In the genomic region with DNA sequence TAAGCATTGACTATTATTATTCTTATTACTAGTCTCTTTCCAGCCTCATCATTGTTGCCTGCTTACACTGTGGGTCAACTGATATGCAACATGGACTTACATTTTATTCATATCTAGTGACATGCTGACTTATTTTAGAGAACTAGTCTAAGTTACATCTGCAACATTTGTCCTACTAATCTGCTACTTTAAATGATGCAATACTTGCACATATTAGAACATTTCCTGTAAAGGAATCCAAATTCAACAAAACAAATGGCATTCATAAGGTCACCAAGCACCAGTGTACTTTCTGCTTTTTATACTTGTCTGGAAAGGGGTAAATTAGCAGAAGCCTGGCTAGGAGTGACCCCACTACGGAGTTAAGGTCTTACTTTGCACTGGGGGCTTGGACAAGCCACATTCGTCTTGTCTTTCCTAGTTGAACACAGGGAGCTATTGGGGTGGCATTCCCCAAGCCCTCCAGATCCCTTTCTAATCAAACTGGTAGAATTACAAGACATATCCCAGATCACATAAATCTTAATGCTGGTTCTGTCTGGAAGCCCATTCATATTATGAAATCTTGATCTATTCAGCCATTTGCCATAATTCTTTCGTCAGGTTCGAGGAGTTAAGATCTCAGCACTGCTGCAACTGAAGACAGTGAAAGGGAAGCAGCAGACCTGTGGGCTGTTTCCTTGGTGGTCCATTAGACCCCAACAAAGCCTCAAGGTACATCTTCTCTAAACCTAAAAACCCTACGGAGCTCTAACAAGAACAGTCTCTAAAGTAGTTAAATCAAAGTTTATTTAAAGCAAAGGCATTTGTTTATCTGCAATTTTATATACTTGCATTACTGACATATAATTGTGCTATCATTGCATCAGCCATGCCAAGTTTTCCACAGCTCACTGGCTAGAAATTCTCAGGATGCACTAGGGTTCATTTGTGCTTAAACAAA, we compare ENCODE assay signal across 10 cellular contexts. TPM values are rescaled to one million over a fixed set of nuclear protein-coding genes. Genes with fewer than 3 reads are reported as not detected.
A peak's percentile ranks its signal among the peaks of the same experiment; 100 is the strongest.
DNase-seq lines count a peak whose midpoint lies in the region; ATAC-seq and TF ChIP-seq lines count a peak whose summit lies in the region.
"Had no signal": no experiment of that assay in that cellular context is flagged by ENCODE, and none has a peak within 500 bp of the region (broad histone marks: within the 10 kb centered on the region; RNA-seq: fewer than 3 reads in every experiment).

No MANE protein-coding gene starts in this region.

- no peaks in the 10 kb centered on the region for H3K27me3 Mint-ChIP-seq in T-helper 17 cell

- H3K27me3 ChIP-seq in spleen (replicated peaks in 1 of 7): no peaks in the 10 kb centered on the region

- H3K27ac ChIP-seq in HEK293 (ENCODE audit: extremely low read depth, low read depth, low read length) (peak overlapping the region; percentile 54; the same call in 1 of the 2 replicates), spleen (peak overlapping the region in 7 of 8 donors; percentile 41 to 87 (median 79))

- CTCF ChIA-PET in HEK293 (lab: Yijun Ruan, JAX): interaction anchor here (0.7 to 1.9 kb wide), 3 partner anchors 10 to 68 kb away, joined by 3 to 6 read pairs (median 3); no protein-coding TSS in a partner anchor

- no peak overlapping the region for H3K27ac Mint-ChIP-seq in T-helper 17 cell
- H3K27ac Mint-ChIP-seq: natural killer cell had no signal

- H3K9me3 ChIP-seq in HEK293 (ENCODE audit: control insufficient read depth, insufficient read depth, low read depth, low read length) (no peaks in the 10 kb centered on the region), spleen (no peaks in the 10 kb centered on the region), T-helper 17 cell (ENCODE audit: control insufficient read depth, low read length, poor library complexity, severe bottlenecking) (no peaks in the 10 kb centered on the region)

- intact Hi-C loops in spleen (cut with DNase I; ENCODE audit: low total_unique reads): no loop called here

- DNase-seq in SKM-1 (lab: John Stamatoyannopoulos, UW; ENCODE audit: unreplicated experiment) (peak; percentile 35), fibroblast of the conjunctiva (ENCODE audit: low read depth) (peak; percentile 87), spleen (no peak), T-helper 17 cell (no peak), iPS-NIHi7 (ENCODE audit: extremely low spot score) (no peak), NCI-H2107 (lab: John Stamatoyannopoulos, UW) (no peak), ureter (ENCODE audit: low spot score) (no peak)
- DNase-seq: MM.1S, natural killer cell had no signal

- 46 to 81% (median 58%) methylated on average over 5 of the region's 5 CpGs for WGBS in spleen, 5 donors

- no peak for TF ChIP-seq CTCF in HEK293 (tag by site-specific recombination; IDR thresholded peaks at IDR 0.05)
- no peak for TF ChIP-seq CTCF in spleen (IDR thresholded peaks at IDR 0.05 in 8 of 11, conservative IDR thresholded peaks at IDR 0.05 in 3 of 11)

- no peak for TF ChIP-seq POLR2A in spleen (IDR thresholded peaks at IDR 0.05)

- H3K4me3 ChIP-seq in HEK293 (ENCODE audit: low read depth, low read length) (no peak overlapping the region), spleen (peak overlapping the region in 1 of 8 donors; percentile 2)

- no peak overlapping the region for H3K4me3 Mint-ChIP-seq in T-helper 17 cell
- H3K4me3 Mint-ChIP-seq: natural killer cell had no signal

- peaks cover 2% of the 10 kb centered on the region for H3K4me1 Mint-ChIP-seq in T-helper 17 cell
- H3K4me1 Mint-ChIP-seq: natural killer cell had no signal

- no peaks in the 10 kb centered on the region for H3K36me3 Mint-ChIP-seq in T-helper 17 cell (ENCODE audit: low read depth)
- H3K36me3 Mint-ChIP-seq: natural killer cell had no signal

- ATAC-seq in T-helper 17 cell: no peak
- ATAC-seq: natural killer cell had no signal

- POLR2A ChIA-PET in HEK293 (lab: Yijun Ruan, JAX): interaction anchor here (1.0 kb wide), 1 partner anchor 49 kb away, joined by 3 read pairs; a partner anchor contains a TSS

- H3K4me1 ChIP-seq in HEK293 (ENCODE audit: control insufficient read depth, insufficient read depth, low read length) (peaks cover 6% of the 10 kb centered on the region), spleen (peaks cover 0 to 67% (median 31%) of the 10 kb centered on the region in 6 donors)

- H3K36me3 ChIP-seq in HEK293 (ENCODE audit: control insufficient read depth in 2 of 2, insufficient read depth in 1 of 2, low read length in 2 of 2) (no peaks in the 10 kb centered on the region), spleen (no peaks in the 10 kb centered on the region)

TF ChIP-seq in HEK293, 187 proteins besides CTCF, POLR2A, EP300 and RAD21 (continues in another document):
- TF ChIP-seq ZNF169 (tag by site-specific recombination; IDR thresholded peaks at IDR 0.05) (no peak), ZNF335 (tag by site-specific recombination; conservative IDR thresholded peaks at IDR 0.05) (peak; percentile 43; the same call in 1 of the 2 replicates), ZNF660 (tag by site-specific recombination; IDR thresholded peaks at IDR 0.05) (0 out of 2 replicates have a peak, but pooled peaks have one; percentile 36), ZEB2 (tag by site-specific recombination; IDR thresholded peaks at IDR 0.05) (0 out of 2 replicates have a peak, but pooled peaks have one; percentile 54), RBAK (tag by site-specific recombination; IDR thresholded peaks at IDR 0.05) (no peak), REPIN1 (tag by site-specific recombination; IDR thresholded peaks at IDR 0.05; ENCODE audit: low read depth) (no peak), ZNF248 (tag by site-specific recombination; IDR thresholded peaks at IDR 0.05) (no peak), ZNF19 (tag by site-specific recombination; IDR thresholded peaks at IDR 0.05; ENCODE audit: low read depth) (no peak), ZNF324 (tag by site-specific recombination; IDR thresholded peaks at IDR 0.05) (0 out of 2 replicates have a peak, but pooled peaks have one; percentile 33), FEZF1 (tag by site-specific recombination; IDR thresholded peaks at IDR 0.05) (no peak), ZBTB17 (tag by site-specific recombination; IDR thresholded peaks at IDR 0.05) (peak; percentile 59), ZNF433 (tag by site-specific recombination; IDR thresholded peaks at IDR 0.05; ENCODE audit: low read depth) (no peak)
- TF ChIP-seq, protein P1, sequence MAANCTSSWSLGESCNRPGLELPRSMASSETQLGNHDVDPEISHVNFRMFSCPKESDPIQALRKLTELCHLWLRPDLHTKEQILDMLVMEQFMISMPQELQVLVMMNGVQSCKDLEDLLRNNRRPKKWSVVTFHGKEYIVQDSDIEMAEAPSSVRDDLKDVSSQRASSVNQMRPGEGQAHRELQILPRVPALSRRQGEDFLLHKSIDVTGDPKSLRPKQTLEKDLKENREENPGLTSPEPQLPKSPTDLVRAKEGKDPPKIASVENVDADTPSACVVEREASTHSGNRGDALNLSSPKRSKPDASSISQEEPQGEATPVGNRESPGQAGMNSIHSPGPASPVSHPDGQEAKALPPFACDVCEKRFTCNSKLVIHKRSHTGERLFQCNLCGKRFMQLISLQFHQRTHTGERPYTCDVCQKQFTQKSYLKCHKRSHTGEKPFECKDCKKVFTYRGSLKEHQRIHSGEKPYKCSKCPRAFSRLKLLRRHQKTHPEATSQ (tag by site-specific recombination; IDR thresholded peaks at IDR 0.05): no peak
- TF ChIP-seq, protein P2, sequence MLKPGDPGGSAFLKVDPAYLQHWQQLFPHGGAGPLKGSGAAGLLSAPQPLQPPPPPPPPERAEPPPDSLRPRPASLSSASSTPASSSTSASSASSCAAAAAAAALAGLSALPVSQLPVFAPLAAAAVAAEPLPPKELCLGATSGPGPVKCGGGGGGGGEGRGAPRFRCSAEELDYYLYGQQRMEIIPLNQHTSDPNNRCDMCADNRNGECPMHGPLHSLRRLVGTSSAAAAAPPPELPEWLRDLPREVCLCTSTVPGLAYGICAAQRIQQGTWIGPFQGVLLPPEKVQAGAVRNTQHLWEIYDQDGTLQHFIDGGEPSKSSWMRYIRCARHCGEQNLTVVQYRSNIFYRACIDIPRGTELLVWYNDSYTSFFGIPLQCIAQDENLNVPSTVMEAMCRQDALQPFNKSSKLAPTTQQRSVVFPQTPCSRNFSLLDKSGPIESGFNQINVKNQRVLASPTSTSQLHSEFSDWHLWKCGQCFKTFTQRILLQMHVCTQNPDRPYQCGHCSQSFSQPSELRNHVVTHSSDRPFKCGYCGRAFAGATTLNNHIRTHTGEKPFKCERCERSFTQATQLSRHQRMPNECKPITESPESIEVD (tag by site-specific recombination; IDR thresholded peaks at IDR 0.05): peak; percentile 57
- TF ChIP-seq, protein P3, sequence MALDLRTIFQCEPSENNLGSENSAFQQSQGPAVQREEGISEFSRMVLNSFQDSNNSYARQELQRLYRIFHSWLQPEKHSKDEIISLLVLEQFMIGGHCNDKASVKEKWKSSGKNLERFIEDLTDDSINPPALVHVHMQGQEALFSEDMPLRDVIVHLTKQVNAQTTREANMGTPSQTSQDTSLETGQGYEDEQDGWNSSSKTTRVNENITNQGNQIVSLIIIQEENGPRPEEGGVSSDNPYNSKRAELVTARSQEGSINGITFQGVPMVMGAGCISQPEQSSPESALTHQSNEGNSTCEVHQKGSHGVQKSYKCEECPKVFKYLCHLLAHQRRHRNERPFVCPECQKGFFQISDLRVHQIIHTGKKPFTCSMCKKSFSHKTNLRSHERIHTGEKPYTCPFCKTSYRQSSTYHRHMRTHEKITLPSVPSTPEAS (tag by site-specific recombination; IDR thresholded peaks at IDR 0.05): 0 out of 2 replicates have a peak, but pooled peaks have one; percentile 13

RNA-seq across cellular contexts. Expression of a gene that starts 49.9 kb away (rescaled TPM):
- total RNA-seq in spleen: 100 to 1,000 TPM; 129 to 215 (median 168) TPM
- 10 to 100 TPM; 55.2 to 87.4 (median 76.3) TPM for polyA plus RNA-seq in spleen
- total RNA-seq in T-helper 17 cell: 100 to 1,000 TPM in 1 of 2 donors, 10 to 100 TPM in 1; 92.7 to 114 TPM
- total RNA-seq in ureter: 337 TPM

Comparison
In these comparisons a context has a peak if more than half of its experiments do, and no peak if none do; other contexts are left out.
1. DNase-seq: peak in SKM-1 (single experiment) and fibroblast of the conjunctiva (single experiment); none in spleen (single experiment), T-helper 17 cell (0 of 3), iPS-NIHi7 (single experiment), NCI-H2107 (single experiment) and ureter (single experiment).